In the genomic region with DNA sequence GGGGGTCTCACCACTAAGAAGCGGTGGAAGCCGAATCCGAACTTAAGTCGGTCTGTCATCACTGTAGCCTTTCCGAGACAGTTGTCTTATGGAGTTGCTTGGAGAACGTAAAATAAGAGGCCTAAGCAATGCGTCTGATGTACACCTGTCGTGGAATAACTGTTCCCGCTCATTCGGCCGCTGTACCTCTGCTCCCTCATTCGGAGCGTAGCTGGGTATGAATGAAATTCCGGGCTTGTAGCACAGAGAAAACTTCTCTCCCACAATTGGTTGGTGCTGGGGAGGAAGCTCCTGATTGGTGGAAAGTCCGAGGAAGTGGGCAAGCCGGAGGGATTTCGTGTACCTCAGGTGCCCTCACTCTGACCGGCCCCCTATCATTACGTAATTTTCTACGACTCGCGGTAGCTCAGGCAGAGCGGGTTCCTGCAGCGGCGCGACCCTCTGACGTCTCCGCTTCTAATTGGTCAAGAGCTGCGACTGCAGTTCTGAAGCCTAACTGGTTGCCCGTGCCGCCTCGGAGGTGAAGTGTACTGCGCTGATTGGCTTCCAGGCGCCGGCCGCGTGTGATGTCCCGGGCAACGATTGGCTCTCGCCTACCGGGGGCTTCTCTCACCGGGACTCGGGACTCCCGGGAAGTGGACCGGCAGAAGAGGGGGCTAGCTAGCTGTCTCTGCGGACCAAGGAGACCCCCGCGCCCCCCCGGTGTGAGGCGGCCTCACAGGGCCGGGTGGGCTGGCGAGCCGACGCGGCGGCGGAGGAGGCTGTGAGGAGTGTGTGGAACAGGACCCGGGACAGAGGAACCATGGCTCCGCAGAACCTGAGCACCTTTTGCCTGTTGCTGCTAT, we compare ENCODE assay signal across 1 cellular context.
TF ChIP-seq lines count a peak whose summit lies in the region.

A gene (plus strand): TSS at position 625 of the 845 bp plus-strand sequence. CDS start 178 bp downstream, at position 803.

TF ChIP-seq in HepG2, 621 proteins besides CTCF, POLR2A, EP300 and RAD21 (continued from another document and continues in another):
- TF ChIP-seq, protein P1, sequence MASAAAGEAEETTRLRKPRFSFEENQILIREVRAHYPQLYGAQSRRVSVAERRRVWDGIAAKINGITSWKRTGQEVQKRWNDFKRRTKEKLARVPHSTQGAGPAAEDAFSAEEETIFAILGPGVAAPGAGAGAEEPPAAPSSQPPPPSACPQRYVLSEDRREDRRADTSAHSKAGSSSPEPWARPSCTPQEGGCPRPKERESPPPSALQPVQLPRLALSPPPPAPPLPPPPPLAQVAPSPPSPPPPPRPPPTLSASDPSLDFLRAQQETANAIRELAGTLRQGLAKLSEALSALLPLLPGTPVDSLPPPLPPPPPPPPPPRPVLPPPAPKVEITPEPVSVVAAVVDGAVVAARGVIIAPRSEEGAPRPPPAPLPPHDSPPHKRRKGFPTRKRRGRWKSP (CRISPR knock-in tag; IDR thresholded peaks at IDR 0.05) = no peak
- TF ChIP-seq, protein P2, sequence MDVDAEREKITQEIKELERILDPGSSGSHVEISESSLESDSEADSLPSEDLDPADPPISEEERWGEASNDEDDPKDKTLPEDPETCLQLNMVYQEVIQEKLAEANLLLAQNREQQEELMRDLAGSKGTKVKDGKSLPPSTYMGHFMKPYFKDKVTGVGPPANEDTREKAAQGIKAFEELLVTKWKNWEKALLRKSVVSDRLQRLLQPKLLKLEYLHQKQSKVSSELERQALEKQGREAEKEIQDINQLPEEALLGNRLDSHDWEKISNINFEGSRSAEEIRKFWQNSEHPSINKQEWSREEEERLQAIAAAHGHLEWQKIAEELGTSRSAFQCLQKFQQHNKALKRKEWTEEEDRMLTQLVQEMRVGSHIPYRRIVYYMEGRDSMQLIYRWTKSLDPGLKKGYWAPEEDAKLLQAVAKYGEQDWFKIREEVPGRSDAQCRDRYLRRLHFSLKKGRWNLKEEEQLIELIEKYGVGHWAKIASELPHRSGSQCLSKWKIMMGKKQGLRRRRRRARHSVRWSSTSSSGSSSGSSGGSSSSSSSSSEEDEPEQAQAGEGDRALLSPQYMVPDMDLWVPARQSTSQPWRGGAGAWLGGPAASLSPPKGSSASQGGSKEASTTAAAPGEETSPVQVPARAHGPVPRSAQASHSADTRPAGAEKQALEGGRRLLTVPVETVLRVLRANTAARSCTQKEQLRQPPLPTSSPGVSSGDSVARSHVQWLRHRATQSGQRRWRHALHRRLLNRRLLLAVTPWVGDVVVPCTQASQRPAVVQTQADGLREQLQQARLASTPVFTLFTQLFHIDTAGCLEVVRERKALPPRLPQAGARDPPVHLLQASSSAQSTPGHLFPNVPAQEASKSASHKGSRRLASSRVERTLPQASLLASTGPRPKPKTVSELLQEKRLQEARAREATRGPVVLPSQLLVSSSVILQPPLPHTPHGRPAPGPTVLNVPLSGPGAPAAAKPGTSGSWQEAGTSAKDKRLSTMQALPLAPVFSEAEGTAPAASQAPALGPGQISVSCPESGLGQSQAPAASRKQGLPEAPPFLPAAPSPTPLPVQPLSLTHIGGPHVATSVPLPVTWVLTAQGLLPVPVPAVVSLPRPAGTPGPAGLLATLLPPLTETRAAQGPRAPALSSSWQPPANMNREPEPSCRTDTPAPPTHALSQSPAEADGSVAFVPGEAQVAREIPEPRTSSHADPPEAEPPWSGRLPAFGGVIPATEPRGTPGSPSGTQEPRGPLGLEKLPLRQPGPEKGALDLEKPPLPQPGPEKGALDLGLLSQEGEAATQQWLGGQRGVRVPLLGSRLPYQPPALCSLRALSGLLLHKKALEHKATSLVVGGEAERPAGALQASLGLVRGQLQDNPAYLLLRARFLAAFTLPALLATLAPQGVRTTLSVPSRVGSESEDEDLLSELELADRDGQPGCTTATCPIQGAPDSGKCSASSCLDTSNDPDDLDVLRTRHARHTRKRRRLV (CRISPR knock-in tag; IDR thresholded peaks at IDR 0.05) = no peak
- TF ChIP-seq ZNF263 (CRISPR knock-in tag; IDR thresholded peaks at IDR 0.05) = no peak
- TF ChIP-seq, protein P3, sequence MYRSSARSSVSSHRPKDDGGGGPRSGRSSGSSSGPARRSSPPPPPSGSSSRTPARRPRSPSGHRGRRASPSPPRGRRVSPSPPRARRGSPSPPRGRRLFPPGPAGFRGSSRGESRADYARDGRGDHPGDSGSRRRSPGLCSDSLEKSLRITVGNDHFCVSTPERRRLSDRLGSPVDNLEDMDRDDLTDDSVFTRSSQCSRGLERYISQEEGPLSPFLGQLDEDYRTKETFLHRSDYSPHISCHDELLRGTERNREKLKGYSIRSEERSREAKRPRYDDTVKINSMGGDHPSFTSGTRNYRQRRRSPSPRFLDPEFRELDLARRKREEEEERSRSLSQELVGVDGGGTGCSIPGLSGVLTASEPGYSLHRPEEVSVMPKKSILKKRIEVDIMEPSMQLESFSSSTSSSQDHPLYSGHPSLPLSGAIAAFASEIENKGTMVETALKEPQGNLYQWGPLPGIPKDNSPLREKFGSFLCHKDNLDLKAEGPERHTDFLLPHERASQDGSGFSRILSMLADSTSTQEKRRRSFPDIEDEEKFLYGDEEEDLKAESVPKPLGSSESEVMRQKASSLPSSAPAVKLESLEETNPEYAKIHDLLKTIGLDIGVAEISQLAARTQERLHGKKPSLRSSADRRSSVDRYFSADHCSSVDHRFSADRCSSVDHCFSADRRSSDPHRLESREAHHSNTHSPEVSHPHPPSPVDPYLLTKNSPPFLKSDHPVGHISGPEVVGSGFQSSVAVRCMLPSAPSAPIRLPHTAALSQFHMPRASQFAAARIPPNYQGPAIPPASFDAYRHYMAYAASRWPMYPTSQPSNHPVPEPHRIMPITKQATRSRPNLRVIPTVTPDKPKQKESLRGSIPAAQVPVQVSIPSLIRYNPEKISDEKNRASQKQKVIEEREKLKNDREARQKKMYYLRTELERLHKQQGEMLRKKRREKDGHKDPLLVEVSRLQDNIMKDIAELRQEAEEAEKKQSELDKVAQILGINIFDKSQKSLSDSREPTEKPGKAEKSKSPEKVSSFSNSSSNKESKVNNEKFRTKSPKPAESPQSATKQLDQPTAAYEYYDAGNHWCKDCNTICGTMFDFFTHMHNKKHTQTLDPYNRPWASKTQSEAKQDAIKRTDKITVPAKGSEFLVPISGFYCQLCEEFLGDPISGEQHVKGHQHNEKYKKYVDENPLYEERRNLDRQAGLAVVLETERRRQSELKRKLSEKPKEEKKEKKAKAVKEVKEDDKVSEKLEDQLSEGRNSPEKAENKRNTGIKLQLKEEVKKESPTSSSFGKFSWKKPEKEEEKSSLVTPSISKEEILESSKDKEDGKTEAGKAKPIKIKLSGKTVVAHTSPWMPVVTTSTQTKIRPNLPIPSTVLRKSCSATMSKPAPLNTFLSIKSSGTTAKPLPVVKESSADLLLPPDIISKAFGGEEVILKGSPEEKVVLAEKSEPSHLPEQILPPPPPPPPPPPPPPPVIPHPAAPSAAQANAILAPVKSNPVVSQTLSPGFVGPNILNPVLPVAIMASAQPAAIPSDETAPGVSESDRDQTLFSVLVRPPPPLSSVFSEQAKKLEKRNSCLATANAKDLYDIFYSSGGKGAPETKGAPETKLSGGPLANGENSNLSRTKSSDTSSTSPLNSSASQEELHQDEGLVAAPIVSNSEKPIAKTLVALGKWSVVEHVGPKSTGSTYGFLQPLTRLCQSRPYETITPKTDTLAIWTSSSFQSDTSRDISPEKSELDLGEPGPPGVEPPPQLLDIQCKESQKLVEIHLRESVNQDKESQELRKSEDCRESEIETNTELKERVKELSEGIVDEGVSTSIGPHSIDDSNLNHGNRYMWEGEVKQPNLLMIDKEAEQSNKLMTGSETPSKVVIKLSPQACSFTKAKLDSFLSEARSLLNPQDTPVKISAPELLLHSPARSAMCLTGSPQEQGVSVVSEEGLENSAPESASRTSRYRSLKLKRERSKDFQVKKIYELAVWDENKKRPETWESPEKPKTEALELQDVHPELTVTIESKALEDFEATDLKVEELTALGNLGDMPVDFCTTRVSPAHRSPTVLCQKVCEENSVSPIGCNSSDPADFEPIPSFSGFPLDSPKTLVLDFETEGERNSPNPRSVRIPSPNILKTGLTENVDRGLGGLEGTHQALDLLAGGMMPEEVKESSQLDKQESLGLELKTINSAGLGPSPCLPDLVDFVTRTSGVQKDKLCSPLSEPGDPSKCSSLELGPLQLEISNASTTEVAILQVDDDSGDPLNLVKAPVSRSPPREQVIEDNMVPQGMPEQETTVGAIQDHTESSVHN (CRISPR knock-in tag; IDR thresholded peaks at IDR 0.05) = no peak
- TF ChIP-seq ZNF253 (CRISPR knock-in tag; IDR thresholded peaks at IDR 0.05; ENCODE audit: borderline replicate concordance) = no peak
- no peak for TF ChIP-seq ZNF557 (CRISPR knock-in tag; IDR thresholded peaks at IDR 0.05)
- no peak for TF ChIP-seq ZNF251 (CRISPR knock-in tag; IDR thresholded peaks at IDR 0.05)
- no peak for TF ChIP-seq TMF1 (CRISPR knock-in tag; IDR thresholded peaks at IDR 0.05; ENCODE audit: low read depth)
- no peak for TF ChIP-seq ZNF780A (CRISPR knock-in tag; IDR thresholded peaks at IDR 0.05)
- TF ChIP-seq ZMAT3 (CRISPR knock-in tag; conservative IDR thresholded peaks at IDR 0.05) = no peak
- TF ChIP-seq SIX4 (CRISPR knock-in tag; IDR thresholded peaks at IDR 0.05) = no peak
- TF ChIP-seq DNMT1 (CRISPR knock-in tag; IDR thresholded peaks at IDR 0.05) = no peak
- TF ChIP-seq SIN3B (IDR thresholded peaks at IDR 0.05; ENCODE audit: low read length) = peak; percentile 76; the same call in 1 of the 2 replicates
- peak; percentile 64; the same call in 1 of the 2 replicates for TF ChIP-seq NR2C2 (CRISPR knock-in tag; IDR thresholded peaks at IDR 0.05; ENCODE audit: borderline replicate concordance)
- no peak for TF ChIP-seq BHLHE40 (IDR thresholded peaks at IDR 0.05; ENCODE audit: low read length)
- TF ChIP-seq MED8 (CRISPR knock-in tag; IDR thresholded peaks at IDR 0.05; ENCODE audit: insufficient replicate concordance) = no peak
- TF ChIP-seq SP140L (CRISPR knock-in tag; IDR thresholded peaks at IDR 0.05; ENCODE audit: borderline replicate concordance) = 0 out of 2 replicates have a peak, but pooled peaks have one; percentile 54
- TF ChIP-seq RXRA (CRISPR knock-in tag; IDR thresholded peaks at IDR 0.05) = peak; percentile 97
- TF ChIP-seq ZNF136 (CRISPR knock-in tag; IDR thresholded peaks at IDR 0.05; ENCODE audit: low read depth) = 0 out of 2 replicates have a peak, but pooled peaks have one; percentile 38
- TF ChIP-seq PLRG1 (conservative IDR thresholded peaks at IDR 0.05) = no peak
- no peak for TF ChIP-seq ZNF703 (CRISPR knock-in tag; IDR thresholded peaks at IDR 0.05; ENCODE audit: borderline replicate concordance)
- TF ChIP-seq SOX6 (IDR thresholded peaks at IDR 0.05) = no peak
- peak; percentile 54 for TF ChIP-seq SOX6 (CRISPR knock-in tag; IDR thresholded peaks at IDR 0.05)
- no peak for TF ChIP-seq SETDB1 (CRISPR knock-in tag; IDR thresholded peaks at IDR 0.05; ENCODE audit: borderline replicate concordance)
- TF ChIP-seq, protein P4, sequence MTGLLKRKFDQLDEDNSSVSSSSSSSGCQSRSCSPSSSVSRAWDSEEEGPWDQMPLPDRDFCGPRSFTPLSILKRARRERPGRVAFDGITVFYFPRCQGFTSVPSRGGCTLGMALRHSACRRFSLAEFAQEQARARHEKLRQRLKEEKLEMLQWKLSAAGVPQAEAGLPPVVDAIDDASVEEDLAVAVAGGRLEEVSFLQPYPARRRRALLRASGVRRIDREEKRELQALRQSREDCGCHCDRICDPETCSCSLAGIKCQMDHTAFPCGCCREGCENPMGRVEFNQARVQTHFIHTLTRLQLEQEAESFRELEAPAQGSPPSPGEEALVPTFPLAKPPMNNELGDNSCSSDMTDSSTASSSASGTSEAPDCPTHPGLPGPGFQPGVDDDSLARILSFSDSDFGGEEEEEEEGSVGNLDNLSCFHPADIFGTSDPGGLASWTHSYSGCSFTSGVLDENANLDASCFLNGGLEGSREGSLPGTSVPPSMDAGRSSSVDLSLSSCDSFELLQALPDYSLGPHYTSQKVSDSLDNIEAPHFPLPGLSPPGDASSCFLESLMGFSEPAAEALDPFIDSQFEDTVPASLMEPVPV (CRISPR knock-in tag; IDR thresholded peaks at IDR 0.05) = no peak; the same call in 1 of the 2 replicates
- no peak for TF ChIP-seq SUZ12 (IDR thresholded peaks at IDR 0.05; ENCODE audit: low read depth, low read length)
- TF ChIP-seq, protein P5, sequence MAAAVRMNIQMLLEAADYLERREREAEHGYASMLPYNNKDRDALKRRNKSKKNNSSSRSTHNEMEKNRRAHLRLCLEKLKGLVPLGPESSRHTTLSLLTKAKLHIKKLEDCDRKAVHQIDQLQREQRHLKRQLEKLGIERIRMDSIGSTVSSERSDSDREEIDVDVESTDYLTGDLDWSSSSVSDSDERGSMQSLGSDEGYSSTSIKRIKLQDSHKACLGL (CRISPR knock-in tag; IDR thresholded peaks at IDR 0.05) = no peak
- TF ChIP-seq, protein P6, sequence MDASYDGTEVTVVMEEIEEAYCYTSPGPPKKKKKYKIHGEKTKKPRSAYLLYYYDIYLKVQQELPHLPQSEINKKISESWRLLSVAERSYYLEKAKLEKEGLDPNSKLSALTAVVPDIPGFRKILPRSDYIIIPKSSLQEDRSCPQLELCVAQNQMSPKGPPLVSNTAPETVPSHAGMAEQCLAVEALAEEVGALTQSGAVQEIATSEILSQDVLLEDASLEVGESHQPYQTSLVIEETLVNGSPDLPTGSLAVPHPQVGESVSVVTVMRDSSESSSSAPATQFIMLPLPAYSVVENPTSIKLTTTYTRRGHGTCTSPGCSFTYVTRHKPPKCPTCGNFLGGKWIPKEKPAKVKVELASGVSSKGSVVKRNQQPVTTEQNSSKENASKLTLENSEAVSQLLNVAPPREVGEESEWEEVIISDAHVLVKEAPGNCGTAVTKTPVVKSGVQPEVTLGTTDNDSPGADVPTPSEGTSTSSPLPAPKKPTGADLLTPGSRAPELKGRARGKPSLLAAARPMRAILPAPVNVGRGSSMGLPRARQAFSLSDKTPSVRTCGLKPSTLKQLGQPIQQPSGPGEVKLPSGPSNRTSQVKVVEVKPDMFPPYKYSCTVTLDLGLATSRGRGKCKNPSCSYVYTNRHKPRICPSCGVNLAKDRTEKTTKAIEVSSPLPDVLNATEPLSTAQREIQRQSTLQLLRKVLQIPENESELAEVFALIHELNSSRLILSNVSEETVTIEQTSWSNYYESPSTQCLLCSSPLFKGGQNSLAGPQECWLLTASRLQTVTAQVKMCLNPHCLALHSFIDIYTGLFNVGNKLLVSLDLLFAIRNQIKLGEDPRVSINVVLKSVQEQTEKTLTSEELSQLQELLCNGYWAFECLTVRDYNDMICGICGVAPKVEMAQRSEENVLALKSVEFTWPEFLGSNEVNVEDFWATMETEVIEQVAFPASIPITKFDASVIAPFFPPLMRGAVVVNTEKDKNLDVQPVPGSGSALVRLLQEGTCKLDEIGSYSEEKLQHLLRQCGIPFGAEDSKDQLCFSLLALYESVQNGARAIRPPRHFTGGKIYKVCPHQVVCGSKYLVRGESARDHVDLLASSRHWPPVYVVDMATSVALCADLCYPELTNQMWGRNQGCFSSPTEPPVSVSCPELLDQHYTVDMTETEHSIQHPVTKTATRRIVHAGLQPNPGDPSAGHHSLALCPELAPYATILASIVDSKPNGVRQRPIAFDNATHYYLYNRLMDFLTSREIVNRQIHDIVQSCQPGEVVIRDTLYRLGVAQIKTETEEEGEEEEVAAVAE (CRISPR knock-in tag; IDR thresholded peaks at IDR 0.05; ENCODE audit: borderline replicate concordance) = peak; percentile 94
- no peak for TF ChIP-seq STAT5B (CRISPR knock-in tag; IDR thresholded peaks at IDR 0.05)
- 0 out of 2 replicates have a peak, but pooled peaks have one; percentile 11 for TF ChIP-seq ZMYM3 (CRISPR knock-in tag; IDR thresholded peaks at IDR 0.05)
- peak; percentile 36; the same call in 1 of the 2 replicates for TF ChIP-seq ZNF329 (CRISPR knock-in tag; IDR thresholded peaks at IDR 0.05; ENCODE audit: low read depth)
- TF ChIP-seq ZFP36L2 (CRISPR knock-in tag; IDR thresholded peaks at IDR 0.05) = no peak
- peak; percentile 47 for TF ChIP-seq U2AF1 (optimal IDR thresholded peaks at IDR 0.05; ENCODE audit: low read depth, low read length)
- TF ChIP-seq SMARCC2 (IDR thresholded peaks at IDR 0.05) = no peak
- TF ChIP-seq PPARG (CRISPR knock-in tag; conservative IDR thresholded peaks at IDR 0.05) = 0 out of 2 replicates have a peak, but pooled peaks have one; percentile 49
- no peak for TF ChIP-seq PCBP1 (IDR thresholded peaks at IDR 0.05; ENCODE audit: borderline replicate concordance, low read depth, low read length)
- TF ChIP-seq TCF12 (IDR thresholded peaks at IDR 0.05) = no peak
- TF ChIP-seq TCF12 (CRISPR knock-in tag; IDR thresholded peaks at IDR 0.05) = no peak
